Comparison of ENCODE assay signal across 20 cellular contexts in the genomic region with DNA sequence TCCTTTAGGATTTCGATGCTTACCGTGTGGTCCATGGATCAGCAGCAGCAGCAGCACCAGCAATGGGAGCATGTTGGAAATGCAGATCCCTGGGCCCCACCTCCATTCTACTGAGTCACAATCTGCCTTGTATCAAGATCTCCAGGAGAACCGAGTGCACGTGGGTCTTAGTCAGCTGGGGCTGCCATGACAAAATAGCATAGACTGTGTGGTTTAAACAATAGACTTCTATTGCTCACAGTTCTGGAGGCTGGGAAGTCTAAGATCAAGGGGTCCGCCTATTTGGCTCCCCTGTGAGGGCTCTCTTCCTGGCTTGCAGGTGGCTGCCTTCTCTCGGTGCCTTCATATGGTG. TPM values are rescaled to one million over a fixed set of nuclear protein-coding genes. Genes with fewer than 3 reads are reported as not detected.
DNase-seq lines count a peak whose midpoint lies in the region; ATAC-seq and TF ChIP-seq lines count a peak whose summit lies in the region.
"Had no signal": no experiment of that assay in that cellular context is flagged by ENCODE, and none has a peak within 500 bp of the region (broad histone marks: within the 10 kb centered on the region; RNA-seq: fewer than 3 reads in every experiment).

No MANE protein-coding gene starts in this region.

- no peak for ATAC-seq in Right ventricle myocardium inferior
- peak; percentile 39 for ATAC-seq in PC-3
- ATAC-seq in HG03135 (IDR thresholded peaks at IDR 0.05; ENCODE audit: unreplicated experiment): no peak

- no peak for TF ChIP-seq CTCF in right atrium auricular region (IDR thresholded peaks at IDR 0.05)
- no peak for TF ChIP-seq CTCF in PC-3 (conservative IDR thresholded peaks at IDR 0.05; ENCODE audit: low read depth, low read length)
- no peak for TF ChIP-seq CTCF in epithelial cell of esophagus (IDR thresholded peaks at IDR 0.05; ENCODE audit: insufficient read depth, low read depth, low read length, missing control alignments)

- POLR2A ChIA-PET in PC-3 (lab: Charles Lee; ENCODE audit: unreplicated experiment): no interaction called here

- H3K9ac ChIP-seq in PC-3 (ENCODE audit: low read length): no peak overlapping the region

- no peaks in the 10 kb centered on the region for H4K20me1 ChIP-seq in PC-3 (ENCODE audit: low read length)

- H3K36me3 ChIP-seq in right atrium auricular region (no peaks in the 10 kb centered on the region), PC-3 (ENCODE audit: low read depth, low read length) (no peaks in the 10 kb centered on the region)
- H3K36me3 ChIP-seq: SJCRH30 had no signal

- DNase-seq in right atrium auricular region (ENCODE audit: low spot score): peak; percentile 32
- no peak for DNase-seq in Right ventricle myocardium inferior (ENCODE audit: missing footprints)
- peak; percentile 38 for DNase-seq in PC-3
- peak; percentile 24 for DNase-seq in epithelial cell of esophagus (ENCODE audit: low read depth)
- no peak for DNase-seq in GOT3 (lab: John Stamatoyannopoulos, UW)
- no peak for DNase-seq in NCI-H82 treated with DMSO at 0.1 percent for 48 hours (lab: John Stamatoyannopoulos, UW; ENCODE audit: unreplicated experiment)
- no peak for DNase-seq in posterior vena cava (ENCODE audit: low spot score)
- DNase-seq: CD4-positive, CD25-positive, alpha-beta regulatory T cell; DMS79; KG1; NCI-H1417; NCI-H2029; NCI-H2171 treated with DMSO at 0.1 percent for 48 hours; NCI-H82; RPMI8226; SJCRH30 had no signal

- intact Hi-C loops in Right ventricle myocardium inferior (cut with DNase I) (no loop called here), PC-3 (cut with micrococcal nuclease) (no loop called here), posterior vena cava (cut with DNase I) (no loop called here)

- H3K4me1 ChIP-seq in right atrium auricular region: no peaks in the 10 kb centered on the region
- H3K4me1 ChIP-seq in PC-3 (ENCODE audit: insufficient read depth, low read length): no peaks in the 10 kb centered on the region

- no peak overlapping the region for H3K27ac ChIP-seq in right atrium auricular region
- H3K27ac ChIP-seq in PC-3 (ENCODE audit: low read length): no peak overlapping the region
- H3K27ac ChIP-seq: HL-60, SJCRH30 had no signal

- no peaks in the 10 kb centered on the region for H3K27me3 ChIP-seq in right atrium auricular region
- H3K27me3 ChIP-seq in PC-3 (ENCODE audit: low read length): peaks cover 40% of the 10 kb centered on the region
- H3K27me3 ChIP-seq: SJCRH30 had no signal

- H3K4me3 ChIP-seq in right atrium auricular region (no peak overlapping the region), PC-3 (ENCODE audit: low read length) (no peak overlapping the region), epithelial cell of esophagus (ENCODE audit: low read length) (no peak overlapping the region)
- H3K4me3 ChIP-seq: SJCRH30 had no signal

- no peak overlapping the region for H3K4me2 ChIP-seq in PC-3 (ENCODE audit: low read length)

- H3F3A ChIP-seq in PC-3 (ENCODE audit: low read length, unreplicated experiment): no peaks in the 10 kb centered on the region

- no peaks in the 10 kb centered on the region for H3K9me2 ChIP-seq in PC-3 (replicated peaks; ENCODE audit: low read length)

- CTCF ChIA-PET in PC-3 (lab: Charles Lee): interaction anchor here (0.6 kb wide), 1 partner anchor 178 kb away, joined by 5 read pairs; no protein-coding TSS in a partner anchor

- no peaks in the 10 kb centered on the region for H3K79me2 ChIP-seq in PC-3 (ENCODE audit: low read length)

- H3K9me3 ChIP-seq in right atrium auricular region (no peaks in the 10 kb centered on the region), PC-3 (ENCODE audit: low read length) (no peaks in the 10 kb centered on the region)
- H3K9me3 ChIP-seq: SJCRH30 had no signal

- BruUV-seq in PC-3 (replicated peaks; lab: Mats Ljungman, UMichigan): no TSS peak

- H2AFZ ChIP-seq in PC-3 (ENCODE audit: low read length): no peak overlapping the region

RNA-seq across cellular contexts. Expression of gene PROP1, which starts 1.3 kb away (rescaled TPM):
- total RNA-seq in right atrium auricular region (not detected), Right ventricle myocardium inferior (not detected), PC-3 (2014; rRNA removed) (not detected in 2 replicates), posterior vena cava (not detected)
- total RNA-seq: A673; CD4-positive, CD25-positive, alpha-beta regulatory T cell; NCI-H460 had no signal

Comparison
In these comparisons a context has a peak if more than half of its experiments do, and no peak if none do; other contexts are left out.
1. DNase-seq: peak in right atrium auricular region (single experiment), PC-3 (single experiment) and epithelial cell of esophagus (single experiment); none in Right ventricle myocardium inferior (single experiment), GOT3 (single experiment), NCI-H82 treated with DMSO at 0.1 percent for 48 hours (single experiment) and posterior vena cava (single experiment).